ENCODE assay signal across 8 cellular contexts in genomic region chr17:38676706-38677504, GRCh38. TPM values are rescaled to one million over a fixed set of nuclear protein-coding genes. Genes with fewer than 3 reads are reported as not detected.
DNase-seq lines count a peak whose midpoint lies in the region; ATAC-seq and TF ChIP-seq lines count a peak whose summit lies in the region.

No MANE protein-coding gene starts in this region.

- peak overlapping the region; percentile 4 for H3K9ac ChIP-seq in NT2/D1 (ENCODE audit: insufficient read length, low read depth)

- DNase-seq in EH (ENCODE audit: low read depth), result peak; percentile 88
- DNase-seq in HuH-7.5 (ENCODE audit: low spot score), result peak; percentile 75
- DNase-seq in NT2/D1 (ENCODE audit: low read depth, low spot score), result peak; percentile 64
- peak; percentile 52 for DNase-seq in activated CD8-positive, alpha-beta memory T cell treated with anti-CD3 and anti-CD28 coated beads, Interleukin-2, amount 50 U/mL, for 24 hours (ENCODE audit: extremely low read depth)
- peak; percentile 88 for DNase-seq in endothelial cell (ENCODE audit: low spot score)
- peak; percentile 75 to 94 (median 90) for DNase-seq in mucosa of descending colon
- peak; percentile 69 to 79 for DNase-seq in stimulated activated CD8-positive, alpha-beta memory T cell treated with anti-CD3 and anti-CD28 coated beads, Interleukin-2, amount 100 ng/mL, for 48 hours (ENCODE audit: low read depth in 2 of 2)

- H3K27ac Mint-ChIP-seq in endothelial cell (ENCODE audit: unreplicated experiment), result no peak overlapping the region

- H3K4me3 Mint-ChIP-seq in endothelial cell (ENCODE audit: unreplicated experiment), result no peak overlapping the region

- H3K27me3 Mint-ChIP-seq in endothelial cell (ENCODE audit: unreplicated experiment), result peaks cover 16% of the 10 kb centered on the region

- H3K4me3 ChIP-seq in NT2/D1 (ENCODE audit: insufficient read length, low read depth) (no peak overlapping the region), mucosa of descending colon (no peak overlapping the region)

- ATAC-seq in mucosa of descending colon (peak; percentile 86), GM18505 (IDR thresholded peaks at IDR 0.05; ENCODE audit: unreplicated experiment) (no peak)

- H3K36me3 Mint-ChIP-seq in endothelial cell (ENCODE audit: low read depth, unreplicated experiment), result no peaks in the 10 kb centered on the region

- peaks cover 42% of the 10 kb centered on the region for H3K27me3 ChIP-seq in NT2/D1 (ENCODE audit: insufficient read depth, insufficient read length)

- H3K9me3 Mint-ChIP-seq in endothelial cell (ENCODE audit: unreplicated experiment), result no peaks in the 10 kb centered on the region

- H3K36me3 ChIP-seq in NT2/D1 (ENCODE audit: insufficient read depth, insufficient read length, low read length), result no peaks in the 10 kb centered on the region
- no peaks in the 10 kb centered on the region for H3K36me3 ChIP-seq in mucosa of descending colon (ENCODE audit: low read depth)

- TF ChIP-seq CTCF in endothelial cell (IDR thresholded peaks at IDR 0.05; ENCODE audit: unreplicated experiment) (peak; percentile 86), mucosa of descending colon (IDR thresholded peaks at IDR 0.05) (peak; percentile 94)

- H3K4me1 Mint-ChIP-seq in endothelial cell (ENCODE audit: unreplicated experiment), result peaks cover 16% of the 10 kb centered on the region

- peaks cover under 1% of the 10 kb centered on the region for H3K4me1 ChIP-seq in NT2/D1 (ENCODE audit: insufficient read depth, insufficient read length)
- H3K4me1 ChIP-seq in mucosa of descending colon (ENCODE audit: low read depth), result peaks cover 20% of the 10 kb centered on the region

- intact Hi-C loops in mucosa of descending colon (cut with DNase I, micrococcal nuclease), result loop anchor here (5.0 to 10.0 kb wide), 2 partner anchors 58 to 60 kb away; partner anchors contain the start of gene CISD3 (in 1 of the 2)

- TF ChIP-seq POLR2A in GM18505 (IDR thresholded peaks at IDR 0.05; ENCODE audit: borderline replicate concordance, extremely low read depth, insufficient read depth, insufficient read length), result no peak

- no peaks in the 10 kb centered on the region for H3K9me3 ChIP-seq in NT2/D1 (ENCODE audit: insufficient read depth, low read length)
- no peaks in the 10 kb centered on the region for H3K9me3 ChIP-seq in mucosa of descending colon

RNA-seq across cellular contexts. Expression of gene EPOP, which starts 2.1 kb away (rescaled TPM):
- total RNA-seq in endothelial cell (ENCODE audit: unreplicated experiment), result 1.3 TPM
- 1 to 10 TPM in 1 of 3 donors, under 1 TPM in 1, not detected in 1; 0.75 to 1.1 TPM for total RNA-seq in mucosa of descending colon

RNA-seq across cellular contexts. Expression of gene MLLT6, which starts 28.2 kb away (rescaled TPM):
- total RNA-seq in endothelial cell (ENCODE audit: unreplicated experiment) (33.8 TPM), mucosa of descending colon (100 to 1,000 TPM in 2 of 3 donors, 10 to 100 TPM in 1; 90.1 to 164 (median 112) TPM)

RNA-seq across cellular contexts. Expression of gene CISD3, which starts 53.2 kb away (rescaled TPM):
- total RNA-seq in endothelial cell (ENCODE audit: unreplicated experiment), result 17.0 TPM
- total RNA-seq in mucosa of descending colon, result 100 to 1,000 TPM in 1 of 3 donors, 10 to 100 TPM in 2; 60.8 to 101 (median 91.8) TPM
